Comparison of ENCODE assay signal across 8 cellular contexts in genomic region chr19:1355258-1355973, GRCh38. TPM values are rescaled to one million over a fixed set of nuclear protein-coding genes. Genes with fewer than 3 reads are reported as not detected.
DNase-seq lines count a peak whose midpoint lies in the region; ATAC-seq, FAIRE-seq and TF ChIP-seq lines count a peak whose summit lies in the region.

No MANE protein-coding gene starts in this region.

- in situ Hi-C loops in Panc1 (cut with HindIII; ENCODE audit: low pct_unique_long_range_greater_than_20kb, low sequenced_read_pairs) = no loop called here

- intact Hi-C loops in Panc1 (cut with micrococcal nuclease; ENCODE audit: unreplicated experiment) = no loop called here

- ATAC-seq in Panc1 = no peak

- H3K4me3 ChIP-seq in Panc1 (ENCODE audit: low read depth in 2 of 2, low read length in 2 of 2) (peak overlapping the region; percentile 61 to 64), ectodermal cell (ENCODE audit: insufficient read depth, low read depth, low read length) (peak overlapping the region; percentile 77)

- CTCF ChIA-PET in Panc1 (lab: Charles Lee) = no interaction called here

- H3K36me3 ChIP-seq in Panc1 (ENCODE audit: control insufficient read depth, insufficient read depth, low read length) (peaks cover 7% of the 10 kb centered on the region), ectodermal cell (ENCODE audit: control insufficient read depth, insufficient read depth, low read length) (peaks cover 14% of the 10 kb centered on the region)

- H3K27me3 ChIP-seq in Panc1 (ENCODE audit: control insufficient read depth, insufficient read depth, low read length) (no peaks in the 10 kb centered on the region), ectodermal cell (ENCODE audit: control insufficient read depth, insufficient read depth, low read length, poor library complexity, severe bottlenecking) (no peaks in the 10 kb centered on the region)

- H3K9me3 ChIP-seq in Panc1 (ENCODE audit: control insufficient read depth, insufficient read depth, low read depth, low read length) (no peaks in the 10 kb centered on the region), ectodermal cell (ENCODE audit: control insufficient read depth, low read length) (no peaks in the 10 kb centered on the region)

- H3K27ac ChIP-seq in Panc1 (ENCODE audit: low read length) (peak overlapping the region; percentile 70), ectodermal cell (ENCODE audit: insufficient read depth, low read depth, low read length, poor library complexity, severe bottlenecking) (peak overlapping the region; percentile 67)

- H3K4me1 ChIP-seq in Panc1 (ENCODE audit: control insufficient read depth, insufficient read depth, low read length) (peaks cover 13% of the 10 kb centered on the region), ectodermal cell (ENCODE audit: control insufficient read depth, insufficient read depth, low read length) (peaks cover 39% of the 10 kb centered on the region)

- WGBS in ectodermal cell, 2 experiments = 0 to 1% methylated on average over 25 to 26 of the region's 26 CpGs

- no peak for TF ChIP-seq POLR2A in GM12891 (IDR thresholded peaks at IDR 0.05; ENCODE audit: low read depth, low read length)

- no peak for TF ChIP-seq CTCF in Panc1 (IDR thresholded peaks at IDR 0.05)

- POLR2A ChIA-PET in Panc1 (lab: Charles Lee) = no interaction called here

- BruUV-seq in Panc1 (replicated peaks; lab: Mats Ljungman, UMichigan) = no TSS peak

- FAIRE-seq in GM12891 (lab: Jason Lieb, UNC) = peak; percentile 66

- DNase-seq in GM12891 (ENCODE audit: insufficient read length, low spot score) (no peak), Panc1 (ENCODE audit: low read depth, low spot score) (no peak), myocyte (ENCODE audit: low read depth) (peak; percentile 71), NCI-H1694 treated with DMSO at 0.1 percent for 48 hours (lab: John Stamatoyannopoulos, UW) (no peak), cerebellar nuclear complex (lab: John Stamatoyannopoulos, UW) (no peak), NCI-H1930 (lab: John Stamatoyannopoulos, UW) (no peak)
- no peak for DNase-seq in stimulated activated CD4-positive, alpha-beta T cell treated with anti-CD3 and anti-CD28 coated beads, Interleukin-4, amount 100 ng/mL, for 24 hours

TF ChIP-seq in GM12891, 5 proteins besides CTCF, POLR2A, EP300 and RAD21:
- TF ChIP-seq POLR2AphosphoS5 (IDR thresholded peaks at IDR 0.05; ENCODE audit: low read depth, low read length) = no peak
- TF ChIP-seq POU2F2 (IDR thresholded peaks at IDR 0.05; ENCODE audit: low read depth, low read length) = no peak
- TF ChIP-seq PAX5 (IDR thresholded peaks at IDR 0.05; ENCODE audit: insufficient read depth, low read length, severe bottlenecking) = no peak
- no peak for TF ChIP-seq SPI1 (IDR thresholded peaks at IDR 0.05; ENCODE audit: low read depth, low read length)

RNA-seq across cellular contexts. Expression of gene NDUFS7, which starts 28.3 kb away (rescaled TPM):
- 82.3 TPM for polyA plus RNA-seq in GM12891 (2012; ENCODE audit: low read depth, missing spikeins)
- total RNA-seq in Panc1 (2021; ENCODE audit: unreplicated experiment) (73.0 TPM), myocyte (104 and 124 TPM in 2 replicates)
- 132 TPM for polyA plus RNA-seq in Panc1 (2012; ENCODE audit: insufficient read length)
- 58.6 TPM for polyA plus RNA-seq in ectodermal cell (2013, experiment 1 of 4)
- polyA plus RNA-seq in ectodermal cell (2013, experiment 2 of 4) = 59.8 TPM
- 69.8 TPM for polyA plus RNA-seq in ectodermal cell (2013, experiment 3 of 4)
- 79.4 TPM for polyA plus RNA-seq in ectodermal cell (2013, experiment 4 of 4)
- polyA plus RNA-seq in myocyte (2012) = 81.6 TPM

RNA-seq across cellular contexts. Expression of gene GAMT, which starts 45.9 kb away (rescaled TPM):
- polyA plus RNA-seq in GM12891 (2012; ENCODE audit: low read depth, missing spikeins) = 28.0 TPM
- total RNA-seq in Panc1 (2021; ENCODE audit: unreplicated experiment) (21.2 TPM), myocyte (147 and 191 TPM in 2 replicates)
- polyA plus RNA-seq in Panc1 (2012; ENCODE audit: insufficient read length) = 52.6 TPM
- polyA plus RNA-seq in ectodermal cell (2013, experiment 1 of 4) = 52.9 TPM
- polyA plus RNA-seq in ectodermal cell (2013, experiment 2 of 4) = 56.8 TPM
- polyA plus RNA-seq in ectodermal cell (2013, experiment 3 of 4) = 38.4 TPM
- 41.1 TPM for polyA plus RNA-seq in ectodermal cell (2013, experiment 4 of 4)
- 93.8 TPM for polyA plus RNA-seq in myocyte (2012)

RNA-seq across cellular contexts. Expression of gene DAZAP1, which starts 52.0 kb away (rescaled TPM):
- 73.3 TPM for polyA plus RNA-seq in GM12891 (2012; ENCODE audit: low read depth, missing spikeins)
- total RNA-seq in Panc1 (2021; ENCODE audit: unreplicated experiment) = 195 TPM
- 137 TPM for polyA plus RNA-seq in Panc1 (2012; ENCODE audit: insufficient read length)
- 164 TPM for polyA plus RNA-seq in ectodermal cell (2013, experiment 1 of 4)
- polyA plus RNA-seq in ectodermal cell (2013, experiment 2 of 4) = 161 TPM
- polyA plus RNA-seq in ectodermal cell (2013, experiment 3 of 4) = 111 TPM
- polyA plus RNA-seq in ectodermal cell (2013, experiment 4 of 4) = 116 TPM
- total RNA-seq in myocyte = 48.2 and 61.5 TPM in 2 replicates
- polyA plus RNA-seq in myocyte (2012) = 61.3 TPM
